11 cellular contexts compared by ENCODE assay signal in the genomic region with DNA sequence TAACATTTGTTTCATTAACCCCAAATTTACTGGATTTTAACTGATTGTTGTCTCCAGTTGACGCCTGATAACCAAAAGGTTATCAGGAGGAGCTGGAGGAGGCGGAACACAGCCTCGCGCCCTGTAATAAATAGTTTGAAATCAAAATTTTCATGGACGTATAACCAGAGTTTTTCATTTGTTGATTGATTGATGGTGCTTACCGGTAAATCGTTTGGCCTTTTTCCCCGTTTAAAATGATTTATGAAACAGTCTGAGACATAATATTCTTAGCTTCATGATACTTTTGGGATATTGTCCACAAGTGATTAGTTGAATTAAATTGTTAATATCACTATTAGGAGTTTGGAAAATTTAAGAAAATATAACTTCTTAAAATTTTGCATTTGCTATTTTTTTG. TPM values are rescaled to one million over a fixed set of nuclear protein-coding genes. Genes with fewer than 3 reads are reported as not detected.
DNase-seq lines count a peak whose midpoint lies in the region; ATAC-seq and TF ChIP-seq lines count a peak whose summit lies in the region.
"Had no signal": no experiment of that assay in that cellular context is flagged by ENCODE, and none has a peak within 500 bp of the region (broad histone marks: within the 10 kb centered on the region; RNA-seq: fewer than 3 reads in every experiment).

No MANE protein-coding gene starts in this region.

- H2AFZ ChIP-seq in smooth muscle cell (ENCODE audit: low read depth), result no peak overlapping the region

- H3K27me3 ChIP-seq in RWPE2 (ENCODE audit: insufficient read depth, poor library complexity, severe bottlenecking) (no peaks in the 10 kb centered on the region), smooth muscle cell (ENCODE audit: low read depth) (no peaks in the 10 kb centered on the region)
- H3K27me3 ChIP-seq in CD8-positive, alpha-beta memory T cell (ENCODE audit: insufficient read depth, low read length, poor library complexity, severe bottlenecking), result no peaks in the 10 kb centered on the region
- H3K27me3 ChIP-seq: ascending aorta had no signal

- no peak for TF ChIP-seq CTCF in RWPE2 (IDR thresholded peaks at IDR 0.05; ENCODE audit: poor library complexity, severe bottlenecking)
- TF ChIP-seq CTCF in fibroblast of villous mesenchyme (IDR thresholded peaks at IDR 0.05; ENCODE audit: insufficient read depth, low read depth, low read length), result no peak
- TF ChIP-seq CTCF in smooth muscle cell (IDR thresholded peaks at IDR 0.05; ENCODE audit: borderline replicate concordance, insufficient read depth, poor library complexity, severe bottlenecking), result no peak

- POLR2A ChIA-PET in activated CD4-positive, alpha-beta memory T cell treated with anti-CD3 and anti-CD28 coated beads, Interleukin-2, amount 10 ng/mL, durations not matched to agents 7 days and 5 days (lab: Charles Lee), result interaction anchor here (1.1 to 3.9 kb wide), 7 partner anchors 27 to 937 kb away, joined by 3 to 92 read pairs (median 10); a partner anchor contains a TSS
- POLR2A ChIA-PET in activated CD4-positive, alpha-beta memory T cell treated with anti-CD3 and anti-CD28 coated beads for 36 hours (lab: Charles Lee), result interaction anchor here (0.6 to 2.8 kb wide), 5 partner anchors 8 to 686 kb away, joined by 3 to 37 read pairs (median 4); a partner anchor contains a TSS
- POLR2A ChIA-PET in CD8-positive, alpha-beta memory T cell (lab: Charles Lee), result no interaction called here

- 92% methylated on average over 8 of the region's 8 CpGs for WGBS in smooth muscle cell (ENCODE audit: low lambda C conversion rate)

- peaks cover 56% of the 10 kb centered on the region for H4K20me1 ChIP-seq in smooth muscle cell (ENCODE audit: low read depth)

- no peaks in the 10 kb centered on the region for H3K36me3 Mint-ChIP-seq in activated CD4-positive, alpha-beta memory T cell treated with anti-CD3 and anti-CD28 coated beads, Interleukin-2, amount 10 ng/mL, durations not matched to agents 7 days and 5 days (ENCODE audit: low read depth)
- no peaks in the 10 kb centered on the region for H3K36me3 Mint-ChIP-seq in activated CD4-positive, alpha-beta memory T cell treated with anti-CD3 and anti-CD28 coated beads for 36 hours
- peaks cover 0 to 5% (median 0%) of the 10 kb centered on the region in 3 donors for H3K36me3 Mint-ChIP-seq in CD8-positive, alpha-beta memory T cell

- peak overlapping the region; percentile 91 for H3K4me3 Mint-ChIP-seq in activated CD4-positive, alpha-beta memory T cell treated with anti-CD3 and anti-CD28 coated beads, Interleukin-2, amount 10 ng/mL, durations not matched to agents 7 days and 5 days
- H3K4me3 Mint-ChIP-seq in activated CD4-positive, alpha-beta memory T cell treated with anti-CD3 and anti-CD28 coated beads for 36 hours, result no peak overlapping the region
- H3K4me3 Mint-ChIP-seq in CD8-positive, alpha-beta memory T cell, result peak overlapping the region in 1 of 7 donors; percentile 87

- H3K4me3 ChIP-seq in RWPE2 (ENCODE audit: severe bottlenecking) (no peak overlapping the region), fibroblast of villous mesenchyme (ENCODE audit: low read depth, low read length) (peak overlapping the region; percentile 84), smooth muscle cell (peak overlapping the region; percentile 65)
- no peak overlapping the region for H3K4me3 ChIP-seq in CD8-positive, alpha-beta memory T cell (ENCODE audit: low read length)

- CTCF ChIA-PET in activated CD4-positive, alpha-beta memory T cell treated with anti-CD3 and anti-CD28 coated beads, Interleukin-2, amount 10 ng/mL, durations not matched to agents 7 days and 5 days (lab: Charles Lee), result interaction anchor here (2.8 kb wide), 1 partner anchor 63 kb away, joined by 16 read pairs; a partner anchor contains a TSS
- CTCF ChIA-PET in activated CD4-positive, alpha-beta memory T cell treated with anti-CD3 and anti-CD28 coated beads for 36 hours (lab: Charles Lee), result interaction anchor here (0.6 to 2.6 kb wide), 6 partner anchors 40 to 425 kb away, joined by 3 to 25 read pairs (median 3); a partner anchor contains a TSS
- CTCF ChIA-PET in CD8-positive, alpha-beta memory T cell (lab: Charles Lee), result interaction anchor here (1.8 kb wide), 1 partner anchor 255 kb away, joined by 4 read pairs; no protein-coding TSS in a partner anchor

- peaks cover 11% of the 10 kb centered on the region for H3K36me3 ChIP-seq in RWPE2 (ENCODE audit: low read depth)
- H3K36me3 ChIP-seq in smooth muscle cell (ENCODE audit: low read depth), result no peaks in the 10 kb centered on the region
- no peaks in the 10 kb centered on the region for H3K36me3 ChIP-seq in CD8-positive, alpha-beta memory T cell (ENCODE audit: insufficient read depth, low read length)
- H3K36me3 ChIP-seq: ascending aorta had no signal

- H3K27ac ChIP-seq in RWPE2 (ENCODE audit: poor library complexity, severe bottlenecking) (peak overlapping the region; percentile 83), smooth muscle cell (ENCODE audit: low read depth) (peak overlapping the region; percentile 85)
- H3K27ac ChIP-seq in CD8-positive, alpha-beta memory T cell (ENCODE audit: low read depth, low read length), result no peak overlapping the region

- peaks cover 3% of the 10 kb centered on the region for H3F3A ChIP-seq in smooth muscle cell (ENCODE audit: low read depth)

- intact Hi-C loops in activated CD4-positive, alpha-beta memory T cell treated with anti-CD3 and anti-CD28 coated beads for 36 hours (cut with micrococcal nuclease), result loop anchor here (1.0 to 10.0 kb wide), 9 partner anchors 27 to 1149 kb away; a partner anchor contains a TSS

- H3K4me2 ChIP-seq in smooth muscle cell, result peak overlapping the region; percentile 94

- no peak for DNase-seq in activated CD4-positive, alpha-beta memory T cell treated with anti-CD3 and anti-CD28 coated beads, Interleukin-2, amount 10 ng/mL, durations not matched to agents 7 days and 5 days
- DNase-seq in activated CD4-positive, alpha-beta memory T cell treated with anti-CD3 and anti-CD28 coated beads for 36 hours, result no peak
- DNase-seq in RWPE2 (ENCODE audit: low spot score) (no peak), fibroblast of villous mesenchyme (ENCODE audit: low read depth) (no peak), smooth muscle cell (lab: John Stamatoyannopoulos, UW; ENCODE audit: unreplicated experiment) (no peak), NCI-H2171 treated with DMSO at 0.1 percent for 48 hours (lab: John Stamatoyannopoulos, UW) (no peak), medulla oblongata (ENCODE audit: extremely low spot score) (no peak)
- DNase-seq in CD8-positive, alpha-beta memory T cell, result no peak
- DNase-seq: kidney glomerular epithelial cell had no signal

- no peaks in the 10 kb centered on the region for H3K9me3 Mint-ChIP-seq in activated CD4-positive, alpha-beta memory T cell treated with anti-CD3 and anti-CD28 coated beads, Interleukin-2, amount 10 ng/mL, durations not matched to agents 7 days and 5 days
- H3K9me3 Mint-ChIP-seq in activated CD4-positive, alpha-beta memory T cell treated with anti-CD3 and anti-CD28 coated beads for 36 hours, result no peaks in the 10 kb centered on the region
- no peaks in the 10 kb centered on the region for H3K9me3 Mint-ChIP-seq in CD8-positive, alpha-beta memory T cell

- H3K9me3 ChIP-seq in RWPE2 (ENCODE audit: severe bottlenecking) (no peaks in the 10 kb centered on the region), smooth muscle cell (replicated peaks; ENCODE audit: low read depth) (no peaks in the 10 kb centered on the region)
- no peaks in the 10 kb centered on the region for H3K9me3 ChIP-seq in CD8-positive, alpha-beta memory T cell (ENCODE audit: low read length)
- H3K9me3 ChIP-seq: ascending aorta had no signal

- H3K4me1 ChIP-seq in RWPE2 (ENCODE audit: insufficient read depth, poor library complexity, severe bottlenecking), result peaks cover 20% of the 10 kb centered on the region
- H3K4me1 ChIP-seq in smooth muscle cell (ENCODE audit: low read depth), result peaks cover 14% of the 10 kb centered on the region
- H3K4me1 ChIP-seq in CD8-positive, alpha-beta memory T cell (ENCODE audit: insufficient read depth, low read length), result peaks cover 11% of the 10 kb centered on the region

- H3K27me3 Mint-ChIP-seq in activated CD4-positive, alpha-beta memory T cell treated with anti-CD3 and anti-CD28 coated beads, Interleukin-2, amount 10 ng/mL, durations not matched to agents 7 days and 5 days, result no peaks in the 10 kb centered on the region
- no peaks in the 10 kb centered on the region for H3K27me3 Mint-ChIP-seq in activated CD4-positive, alpha-beta memory T cell treated with anti-CD3 and anti-CD28 coated beads for 36 hours
- H3K27me3 Mint-ChIP-seq in CD8-positive, alpha-beta memory T cell, result no peaks in the 10 kb centered on the region
- H3K27me3 Mint-ChIP-seq: progenitor cell of endocrine pancreas had no signal

- peaks cover 20% of the 10 kb centered on the region for H3K4me1 Mint-ChIP-seq in activated CD4-positive, alpha-beta memory T cell treated with anti-CD3 and anti-CD28 coated beads, Interleukin-2, amount 10 ng/mL, durations not matched to agents 7 days and 5 days
- H3K4me1 Mint-ChIP-seq in activated CD4-positive, alpha-beta memory T cell treated with anti-CD3 and anti-CD28 coated beads for 36 hours (ENCODE audit: low read depth), result peaks cover 22% of the 10 kb centered on the region
- peaks cover 17 to 25% (median 20%) of the 10 kb centered on the region in 3 donors for H3K4me1 Mint-ChIP-seq in CD8-positive, alpha-beta memory T cell

- peaks cover 57% of the 10 kb centered on the region for H3K79me2 ChIP-seq in smooth muscle cell (ENCODE audit: low read depth)

- ATAC-seq in RWPE2 (ENCODE audit: low read depth), result no peak

- no peak overlapping the region for H3K27ac Mint-ChIP-seq in activated CD4-positive, alpha-beta memory T cell treated with anti-CD3 and anti-CD28 coated beads, Interleukin-2, amount 10 ng/mL, durations not matched to agents 7 days and 5 days
- no peak overlapping the region for H3K27ac Mint-ChIP-seq in activated CD4-positive, alpha-beta memory T cell treated with anti-CD3 and anti-CD28 coated beads for 36 hours
- H3K27ac Mint-ChIP-seq in CD8-positive, alpha-beta memory T cell, result no peak overlapping the region

- no peak overlapping the region for H3K9ac ChIP-seq in smooth muscle cell (ENCODE audit: low read depth)

RNA-seq across cellular contexts. Expression of a gene that starts 1.7 kb away (rescaled TPM):
- total RNA-seq in activated CD4-positive, alpha-beta memory T cell treated with anti-CD3 and anti-CD28 coated beads, Interleukin-2, amount 10 ng/mL, durations not matched to agents 7 days and 5 days, result 10 to 100 TPM; 26.3 to 30.7 TPM
- 10 to 100 TPM; 35.4 to 37.1 TPM for total RNA-seq in activated CD4-positive, alpha-beta memory T cell treated with anti-CD3 and anti-CD28 coated beads for 36 hours
- total RNA-seq in fibroblast of villous mesenchyme (54.4 and 93.7 TPM in 2 replicates), smooth muscle cell (80.3 and 106 TPM in 2 replicates)
- 22.3 and 31.0 TPM in 2 replicates for polyA plus RNA-seq in smooth muscle cell
- 10 to 100 TPM; 24.8 to 25.9 TPM for total RNA-seq in CD8-positive, alpha-beta memory T cell
- 16.1 TPM for polyA plus RNA-seq in CD8-positive, alpha-beta memory T cell

Comparison
In these comparisons a context has a peak if more than half of its experiments do, and no peak if none do; other contexts are left out.
1. H3K4me3 ChIP-seq: peak in fibroblast of villous mesenchyme (single experiment) and smooth muscle cell (single experiment); none in RWPE2 (single experiment) and CD8-positive, alpha-beta memory T cell (single experiment).